Comparison of ENCODE assay signal across 14 cellular contexts in the genomic region with DNA sequence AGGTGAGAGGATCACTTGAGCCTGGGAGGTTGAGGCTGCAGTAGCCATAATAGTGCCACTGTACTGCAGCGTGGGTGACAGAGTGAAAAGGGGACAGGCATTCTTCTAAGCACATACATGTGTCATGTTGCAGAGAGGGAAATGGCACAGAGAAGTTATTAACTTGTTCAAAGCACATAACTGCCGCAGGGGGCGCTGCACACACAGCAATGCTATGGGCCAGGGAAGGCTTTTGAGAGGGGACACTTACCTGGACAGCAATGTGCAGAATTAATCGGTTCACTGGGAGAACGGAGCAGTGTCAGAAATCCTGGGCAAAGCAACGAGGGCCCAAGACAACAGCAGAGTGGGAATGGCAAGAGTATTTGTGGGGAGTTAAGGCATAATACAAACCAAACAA. TPM values are rescaled to one million over a fixed set of nuclear protein-coding genes. Genes with fewer than 3 reads are reported as not detected.
DNase-seq lines count a peak whose midpoint lies in the region; ATAC-seq and TF ChIP-seq lines count a peak whose summit lies in the region.
"Had no signal": no experiment of that assay in that cellular context is flagged by ENCODE, and none has a peak within 500 bp of the region (broad histone marks: within the 10 kb centered on the region; RNA-seq: fewer than 3 reads in every experiment).

No MANE protein-coding gene starts in this region.

- H3K4me3 ChIP-seq in breast epithelium (no peak overlapping the region), LNCaP clone FGC (ENCODE audit: low read depth, low read length) (no peak overlapping the region), spleen (no peak overlapping the region)
- H3K4me3 ChIP-seq: esophagus squamous epithelium had no signal

- no peaks in the 10 kb centered on the region for H3K9me3 ChIP-seq in breast epithelium
- no peaks in the 10 kb centered on the region for H3K9me3 ChIP-seq in spleen
- H3K9me3 ChIP-seq: esophagus squamous epithelium had no signal

- H3K9me3 Mint-ChIP-seq in MCF 10A (ENCODE audit: unreplicated experiment) = no peaks in the 10 kb centered on the region
- no peaks in the 10 kb centered on the region for H3K9me3 Mint-ChIP-seq in endothelial cell (ENCODE audit: unreplicated experiment)
- H3K9me3 Mint-ChIP-seq: activated B cell treated with CpG ODN at 0.5 μM for 24 hours; activated naive CD8-positive, alpha-beta T cell treated with anti-CD3 and anti-CD28 coated beads, Interleukin-2, amount 10 ng/mL, durations not matched to agents 7 days and 5 days had no signal

- CTCF ChIA-PET in MCF 10A (lab: Yijun Ruan, JAX) = interaction anchor here (0.6 kb wide), 1 partner anchor 24 kb away, joined by 4 read pairs; no protein-coding TSS in a partner anchor

- peak; percentile 33 for DNase-seq in MCF 10A (ENCODE audit: unreplicated experiment)
- DNase-seq in breast epithelium (ENCODE audit: low spot score in 2 of 2) = no peak
- DNase-seq in LNCaP clone FGC (ENCODE audit: low read depth) = no peak
- DNase-seq in endothelial cell (ENCODE audit: low spot score) = peak; percentile 36
- DNase-seq in spleen = peak; percentile 18
- DNase-seq in DMS153 treated with DMSO at 0.1 percent for 48 hours (lab: John Stamatoyannopoulos, UW; ENCODE audit: unreplicated experiment) = no peak
- DNase-seq: activated B cell treated with CpG ODN at 0.5 μM for 24 hours; activated naive CD8-positive, alpha-beta T cell treated with anti-CD3 and anti-CD28 coated beads, Interleukin-2, amount 10 ng/mL, durations not matched to agents 7 days and 5 days; C1 segment of cervical spinal cord; esophagus squamous epithelium had no signal

- TF ChIP-seq POLR2A in breast epithelium (IDR thresholded peaks at IDR 0.05) (no peak), spleen (IDR thresholded peaks at IDR 0.05) (no peak)

- H3K27ac Mint-ChIP-seq in MCF 10A (ENCODE audit: low read depth, unreplicated experiment) (no peak overlapping the region), endothelial cell (ENCODE audit: unreplicated experiment) (no peak overlapping the region)
- H3K27ac Mint-ChIP-seq: activated B cell treated with CpG ODN at 0.5 μM for 24 hours; activated naive CD8-positive, alpha-beta T cell treated with anti-CD3 and anti-CD28 coated beads, Interleukin-2, amount 10 ng/mL, durations not matched to agents 7 days and 5 days; IgD-negative memory B cell had no signal

- ATAC-seq in HG02840 (IDR thresholded peaks at IDR 0.05; ENCODE audit: low FRiP score, unreplicated experiment) = no peak
- no peak for ATAC-seq in GM18867 (IDR thresholded peaks at IDR 0.05; ENCODE audit: unreplicated experiment)

- H3K27ac ChIP-seq in breast epithelium (no peak overlapping the region), spleen (no peak overlapping the region)
- H3K27ac ChIP-seq: esophagus squamous epithelium had no signal

- H3K4me3 Mint-ChIP-seq in MCF 10A (ENCODE audit: unreplicated experiment) = no peak overlapping the region
- H3K4me3 Mint-ChIP-seq in endothelial cell (ENCODE audit: unreplicated experiment) = no peak overlapping the region
- H3K4me3 Mint-ChIP-seq: activated B cell treated with CpG ODN at 0.5 μM for 24 hours; activated naive CD8-positive, alpha-beta T cell treated with anti-CD3 and anti-CD28 coated beads, Interleukin-2, amount 10 ng/mL, durations not matched to agents 7 days and 5 days; IgD-negative memory B cell had no signal

- H3K4me1 ChIP-seq in breast epithelium = no peaks in the 10 kb centered on the region
- no peaks in the 10 kb centered on the region for H3K4me1 ChIP-seq in spleen
- H3K4me1 ChIP-seq: esophagus squamous epithelium had no signal

- no TSS peak for BruUV-seq in MCF 10A (replicated peaks; lab: Mats Ljungman, UMichigan)

- H3K4me1 Mint-ChIP-seq in MCF 10A (ENCODE audit: insufficient read depth, unreplicated experiment) (no peaks in the 10 kb centered on the region), endothelial cell (ENCODE audit: unreplicated experiment) (peaks cover 4% of the 10 kb centered on the region)
- H3K4me1 Mint-ChIP-seq: activated B cell treated with CpG ODN at 0.5 μM for 24 hours; activated naive CD8-positive, alpha-beta T cell treated with anti-CD3 and anti-CD28 coated beads, Interleukin-2, amount 10 ng/mL, durations not matched to agents 7 days and 5 days; IgD-negative memory B cell had no signal

- H3K27me3 ChIP-seq in breast epithelium (no peaks in the 10 kb centered on the region), spleen (replicated peaks in 1 of 7) (no peaks in the 10 kb centered on the region)
- H3K27me3 ChIP-seq: esophagus squamous epithelium had no signal

- no peaks in the 10 kb centered on the region for H3K27me3 Mint-ChIP-seq in MCF 10A (ENCODE audit: insufficient read depth, unreplicated experiment)
- peaks cover 1% of the 10 kb centered on the region for H3K27me3 Mint-ChIP-seq in endothelial cell (ENCODE audit: unreplicated experiment)

- WGBS in spleen, 5 donors = 74 to 84% (median 82%) methylated on average over 6 of the region's 6 CpGs

- no peak for TF ChIP-seq CTCF in MCF 10A (IDR thresholded peaks at IDR 0.05; ENCODE audit: unreplicated experiment)
- TF ChIP-seq CTCF in breast epithelium (IDR thresholded peaks at IDR 0.05) = no peak
- TF ChIP-seq CTCF in LNCaP clone FGC (IDR thresholded peaks at IDR 0.05; ENCODE audit: control insufficient read depth, extremely low read depth, insufficient read depth) = 0 out of 2 replicates have a peak, but pooled peaks have one; percentile 12
- TF ChIP-seq CTCF in endothelial cell (IDR thresholded peaks at IDR 0.05; ENCODE audit: unreplicated experiment) = peak; percentile 64
- no peak for TF ChIP-seq CTCF in spleen (IDR thresholded peaks at IDR 0.05 in 8 of 11, conservative IDR thresholded peaks at IDR 0.05 in 3 of 11)

- intact Hi-C loops in MCF 10A (cut with micrococcal nuclease) (no loop called here), breast epithelium (cut with DNase I; ENCODE audit: low total_unique reads) (no loop called here), spleen (cut with DNase I; ENCODE audit: low total_unique reads) (no loop called here)

- H3K36me3 ChIP-seq in breast epithelium (no peaks in the 10 kb centered on the region), spleen (no peaks in the 10 kb centered on the region)
- H3K36me3 ChIP-seq: esophagus squamous epithelium had no signal

- POLR2A ChIA-PET in MCF 10A (lab: Yijun Ruan, JAX) = no interaction called here

- H3K36me3 Mint-ChIP-seq in MCF 10A (ENCODE audit: insufficient read depth, unreplicated experiment) (no peaks in the 10 kb centered on the region), endothelial cell (ENCODE audit: low read depth, unreplicated experiment) (no peaks in the 10 kb centered on the region)
- H3K36me3 Mint-ChIP-seq: activated naive CD8-positive, alpha-beta T cell treated with anti-CD3 and anti-CD28 coated beads, Interleukin-2, amount 10 ng/mL, durations not matched to agents 7 days and 5 days; IgD-negative memory B cell had no signal

RNA-seq across cellular contexts. Expression of a gene that starts 2.4 kb away (rescaled TPM):
- total RNA-seq in MCF 10A (2022) (not detected in 2 replicates), breast epithelium (not detected), endothelial cell (ENCODE audit: unreplicated experiment) (not detected), spleen (not detected)
- polyA plus RNA-seq in spleen = not detected
- total RNA-seq: activated B cell treated with CpG ODN at 0.5 μM for 24 hours; activated naive CD8-positive, alpha-beta T cell treated with anti-CD3 and anti-CD28 coated beads, Interleukin-2, amount 10 ng/mL, durations not matched to agents 7 days and 5 days; esophagus squamous epithelium; lung microvascular endothelial cell had no signal
- polyA plus RNA-seq: IgD-negative memory B cell had no signal

RNA-seq across cellular contexts. Expression of a gene that starts 19.9 kb away (rescaled TPM):
- total RNA-seq in MCF 10A (2022) (not detected in 2 replicates), breast epithelium (not detected), endothelial cell (ENCODE audit: unreplicated experiment) (not detected), spleen (not detected)
- not detected for polyA plus RNA-seq in spleen
- total RNA-seq: activated B cell treated with CpG ODN at 0.5 μM for 24 hours; activated naive CD8-positive, alpha-beta T cell treated with anti-CD3 and anti-CD28 coated beads, Interleukin-2, amount 10 ng/mL, durations not matched to agents 7 days and 5 days; esophagus squamous epithelium; lung microvascular endothelial cell had no signal
- polyA plus RNA-seq: IgD-negative memory B cell had no signal

RNA-seq across cellular contexts. Expression of a gene that starts 23.5 kb away (rescaled TPM):
- total RNA-seq in MCF 10A (2022) (not detected in 2 replicates), breast epithelium (not detected), endothelial cell (ENCODE audit: unreplicated experiment) (not detected), spleen (not detected)
- polyA plus RNA-seq in spleen = not detected
- total RNA-seq: activated B cell treated with CpG ODN at 0.5 μM for 24 hours; activated naive CD8-positive, alpha-beta T cell treated with anti-CD3 and anti-CD28 coated beads, Interleukin-2, amount 10 ng/mL, durations not matched to agents 7 days and 5 days; esophagus squamous epithelium; lung microvascular endothelial cell had no signal
- polyA plus RNA-seq: IgD-negative memory B cell had no signal

RNA-seq across cellular contexts. Expression of a gene that starts 30.3 kb away (rescaled TPM):
- not detected in 2 replicates for total RNA-seq in MCF 10A (2022)
- total RNA-seq in breast epithelium = 100 to 1,000 TPM in 1 of 3 donors, 10 to 100 TPM in 2; 29.9 to 278 (median 46.9) TPM
- total RNA-seq in endothelial cell (ENCODE audit: unreplicated experiment) = 0.62 TPM
- under 1 TPM in 2 of 7 donors, not detected in 5; 0.19 to 0.23 TPM for total RNA-seq in spleen
- under 1 TPM; 0.06 to 0.15 (median 0.11) TPM for polyA plus RNA-seq in spleen
- total RNA-seq: activated B cell treated with CpG ODN at 0.5 μM for 24 hours; activated naive CD8-positive, alpha-beta T cell treated with anti-CD3 and anti-CD28 coated beads, Interleukin-2, amount 10 ng/mL, durations not matched to agents 7 days and 5 days; lung microvascular endothelial cell had no signal
- polyA plus RNA-seq: IgD-negative memory B cell had no signal

Comparison
In these comparisons a context has a peak if more than half of its experiments do, and no peak if none do; other contexts are left out.
1. DNase-seq: peak in MCF 10A (single experiment), endothelial cell (single experiment) and spleen (single experiment); none in breast epithelium (0 of 2), LNCaP clone FGC (single experiment) and DMS153 treated with DMSO at 0.1 percent for 48 hours (single experiment).
2. CTCF ChIP-seq: peak in LNCaP clone FGC (single experiment) and endothelial cell (single experiment); none in MCF 10A (single experiment), breast epithelium (0 of 3) and spleen (0 of 11).